19 cellular contexts compared by ENCODE assay signal in the genomic region with DNA sequence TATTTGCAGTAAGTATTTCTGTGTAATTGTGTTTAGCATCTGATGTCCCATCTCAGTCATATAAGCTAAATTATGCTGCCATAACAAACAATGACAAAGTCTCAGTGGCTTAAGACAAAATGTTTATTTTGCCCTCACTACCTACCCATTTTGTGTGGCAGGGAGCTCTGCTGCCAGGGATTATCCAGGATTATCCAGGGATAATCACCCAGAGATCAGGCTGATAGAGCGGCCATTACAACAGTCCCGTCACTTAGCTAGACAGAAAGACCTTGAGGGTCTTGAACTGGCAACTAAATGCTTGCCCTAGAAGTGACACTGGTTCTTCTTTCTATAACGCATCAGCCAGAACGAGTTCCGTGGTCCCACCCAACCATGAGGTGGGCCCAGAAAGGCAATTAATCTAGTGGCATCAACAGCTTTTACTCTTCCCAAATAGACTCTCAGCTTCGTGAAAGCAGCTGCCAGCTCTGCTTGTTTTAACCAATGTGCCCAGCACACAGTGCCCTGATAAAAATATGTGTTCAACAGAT. TPM values are rescaled to one million over a fixed set of nuclear protein-coding genes. Genes with fewer than 3 reads are reported as not detected.
DNase-seq lines count a peak whose midpoint lies in the region; ATAC-seq lines count a peak whose summit lies in the region.
"Had no signal": no experiment of that assay in that cellular context is flagged by ENCODE, and none has a peak within 500 bp of the region (broad histone marks: within the 10 kb centered on the region; RNA-seq: fewer than 3 reads in every experiment).

No MANE protein-coding gene starts in this region.

- CTCF ChIA-PET in activated naive CD4-positive, alpha-beta T cell treated with anti-CD3 and anti-CD28 coated beads, Interleukin-2, amount 10 ng/mL, durations not matched to agents 7 days and 5 days (lab: Charles Lee) = interaction anchor here (2.2 kb wide), 1 partner anchor 11 kb away, joined by 7 read pairs; no protein-coding TSS in a partner anchor
- CTCF ChIA-PET in activated CD4-positive, alpha-beta memory T cell treated with anti-CD3 and anti-CD28 coated beads, Interleukin-2, amount 10 ng/mL, durations not matched to agents 7 days and 5 days (lab: Charles Lee) = interaction anchor here (2.7 kb wide), 2 partner anchors 11 to 36 kb away, joined by 8 to 10 read pairs; no protein-coding TSS in a partner anchor

- DNase-seq in activated naive CD4-positive, alpha-beta T cell treated with anti-CD3 and anti-CD28 coated beads, Interleukin-2, amount 50 U/mL, for 72 hours (ENCODE audit: low spot score in 2 of 2) = no peak
- no peak for DNase-seq in activated naive CD4-positive, alpha-beta T cell treated with anti-CD3 and anti-CD28 coated beads, Interleukin-2, amount 10 ng/mL, durations not matched to agents 7 days and 5 days
- no peak for DNase-seq in activated CD4-positive, alpha-beta memory T cell treated with anti-CD3 and anti-CD28 coated beads, Interleukin-2, amount 10 ng/mL, durations not matched to agents 7 days and 5 days
- DNase-seq in islet precursor cell (peak; percentile 42), UCSD-AML1 (lab: John Stamatoyannopoulos, UW; ENCODE audit: unreplicated experiment) (no peak), NCI-H2196 (lab: John Stamatoyannopoulos, UW; ENCODE audit: unreplicated experiment) (no peak), Right ventricle myocardium inferior (ENCODE audit: missing footprints) (no peak)
- DNase-seq: activated naive CD4-positive, alpha-beta T cell; endodermal cell; hippocampal formation; left colon; NCI-H2081 treated with DMSO at 0.1 percent for 48 hours; NCI-H748 treated with DMSO at 0.1 percent for 48 hours; RPMI8226; stimulated activated naive B cell treated with anti-CD40 and anti-IgM and Interleukin-4, amounts not matched to agents 10 μg/mL and 1 μg/mL and 100 μg/mL, for 72 hours; upper lobe of right lung had no signal

- ATAC-seq in activated naive CD4-positive, alpha-beta T cell treated with anti-CD3 and anti-CD28 coated beads, Interleukin-2, amount 50 U/mL, for 72 hours = no peak
- ATAC-seq in GM19351 (IDR thresholded peaks at IDR 0.05; ENCODE audit: unreplicated experiment) (no peak), Right ventricle myocardium inferior (no peak)
- ATAC-seq: left colon; stimulated activated naive B cell treated with anti-CD40 and anti-IgM and Interleukin-4, amounts not matched to agents 10 μg/mL and 1 μg/mL and 100 μg/mL, for 72 hours; upper lobe of right lung had no signal

- no peak overlapping the region for H3K4me3 Mint-ChIP-seq in activated naive CD4-positive, alpha-beta T cell treated with anti-CD3 and anti-CD28 coated beads, Interleukin-2, amount 10 ng/mL, durations not matched to agents 7 days and 5 days
- H3K4me3 Mint-ChIP-seq in activated CD4-positive, alpha-beta memory T cell treated with anti-CD3 and anti-CD28 coated beads, Interleukin-2, amount 10 ng/mL, durations not matched to agents 7 days and 5 days = no peak overlapping the region
- H3K4me3 Mint-ChIP-seq: endodermal cell; IgD-negative memory B cell; stimulated activated naive B cell treated with anti-CD40 and anti-IgM and Interleukin-4, amounts not matched to agents 10 μg/mL and 1 μg/mL and 100 μg/mL, for 72 hours had no signal

- POLR2A ChIA-PET in activated CD4-positive, alpha-beta memory T cell treated with anti-CD3 and anti-CD28 coated beads, Interleukin-2, amount 10 ng/mL, durations not matched to agents 7 days and 5 days (lab: Charles Lee) = interaction anchor here (0.7 to 4.6 kb wide), 2 partner anchors 12 to 21 kb away, joined by 3 to 40 read pairs; no protein-coding TSS in a partner anchor

- H3K36me3 Mint-ChIP-seq in activated naive CD4-positive, alpha-beta T cell treated with anti-CD3 and anti-CD28 coated beads, Interleukin-2, amount 50 U/mL, for 72 hours = peaks cover 9 to 12% of the 10 kb centered on the region in 2 donors
- peaks cover 58% of the 10 kb centered on the region for H3K36me3 Mint-ChIP-seq in activated naive CD4-positive, alpha-beta T cell treated with anti-CD3 and anti-CD28 coated beads, Interleukin-2, amount 10 ng/mL, durations not matched to agents 7 days and 5 days
- H3K36me3 Mint-ChIP-seq in activated CD4-positive, alpha-beta memory T cell treated with anti-CD3 and anti-CD28 coated beads, Interleukin-2, amount 10 ng/mL, durations not matched to agents 7 days and 5 days (ENCODE audit: low read depth) = peaks cover 57% of the 10 kb centered on the region

- peaks cover 0 to 4% of the 10 kb centered on the region in 2 donors for H3K9me3 Mint-ChIP-seq in activated naive CD4-positive, alpha-beta T cell treated with anti-CD3 and anti-CD28 coated beads, Interleukin-2, amount 50 U/mL, for 72 hours
- H3K9me3 Mint-ChIP-seq in activated naive CD4-positive, alpha-beta T cell treated with anti-CD3 and anti-CD28 coated beads, Interleukin-2, amount 10 ng/mL, durations not matched to agents 7 days and 5 days = no peaks in the 10 kb centered on the region
- no peaks in the 10 kb centered on the region for H3K9me3 Mint-ChIP-seq in activated CD4-positive, alpha-beta memory T cell treated with anti-CD3 and anti-CD28 coated beads, Interleukin-2, amount 10 ng/mL, durations not matched to agents 7 days and 5 days
- H3K9me3 Mint-ChIP-seq: endodermal cell had no signal

- intact Hi-C loops in Right ventricle myocardium inferior (cut with DNase I) = no loop called here

- no peaks in the 10 kb centered on the region for H3K27me3 Mint-ChIP-seq in activated naive CD4-positive, alpha-beta T cell treated with anti-CD3 and anti-CD28 coated beads, Interleukin-2, amount 10 ng/mL, durations not matched to agents 7 days and 5 days
- no peaks in the 10 kb centered on the region for H3K27me3 Mint-ChIP-seq in activated CD4-positive, alpha-beta memory T cell treated with anti-CD3 and anti-CD28 coated beads, Interleukin-2, amount 10 ng/mL, durations not matched to agents 7 days and 5 days
- H3K27me3 Mint-ChIP-seq: IgD-negative memory B cell; progenitor cell of endocrine pancreas; stimulated activated naive B cell treated with anti-CD40 and anti-IgM and Interleukin-4, amounts not matched to agents 10 μg/mL and 1 μg/mL and 100 μg/mL, for 72 hours had no signal

- H3K27ac Mint-ChIP-seq in activated naive CD4-positive, alpha-beta T cell treated with anti-CD3 and anti-CD28 coated beads, Interleukin-2, amount 50 U/mL, for 72 hours = peak overlapping the region; percentile 47 to 85
- H3K27ac Mint-ChIP-seq in activated naive CD4-positive, alpha-beta T cell treated with anti-CD3 and anti-CD28 coated beads, Interleukin-2, amount 10 ng/mL, durations not matched to agents 7 days and 5 days = no peak overlapping the region
- H3K27ac Mint-ChIP-seq in activated CD4-positive, alpha-beta memory T cell treated with anti-CD3 and anti-CD28 coated beads, Interleukin-2, amount 10 ng/mL, durations not matched to agents 7 days and 5 days = peak overlapping the region; percentile 18
- H3K27ac Mint-ChIP-seq: endodermal cell, progenitor cell of endocrine pancreas had no signal

- peaks cover 43% of the 10 kb centered on the region for H3K4me1 Mint-ChIP-seq in activated naive CD4-positive, alpha-beta T cell treated with anti-CD3 and anti-CD28 coated beads, Interleukin-2, amount 10 ng/mL, durations not matched to agents 7 days and 5 days
- peaks cover 31% of the 10 kb centered on the region for H3K4me1 Mint-ChIP-seq in activated CD4-positive, alpha-beta memory T cell treated with anti-CD3 and anti-CD28 coated beads, Interleukin-2, amount 10 ng/mL, durations not matched to agents 7 days and 5 days

RNA-seq across cellular contexts. Expression of gene CCDC69, which starts 22.9 kb away (rescaled TPM):
- total RNA-seq in activated naive CD4-positive, alpha-beta T cell treated with anti-CD3 and anti-CD28 coated beads, Interleukin-2, amount 50 U/mL, for 72 hours = 10 to 100 TPM; 21.0 to 23.8 TPM
- 10 to 100 TPM; 62.6 to 64.2 TPM for total RNA-seq in activated CD4-positive, alpha-beta memory T cell treated with anti-CD3 and anti-CD28 coated beads, Interleukin-2, amount 10 ng/mL, durations not matched to agents 7 days and 5 days
- 181 TPM for total RNA-seq in Right ventricle myocardium inferior

RNA-seq across cellular contexts. Expression of gene ANXA6, which starts 43.4 kb away (rescaled TPM):
- 100 to 1,000 TPM; 282 to 356 TPM for total RNA-seq in activated naive CD4-positive, alpha-beta T cell treated with anti-CD3 and anti-CD28 coated beads, Interleukin-2, amount 50 U/mL, for 72 hours
- total RNA-seq in activated CD4-positive, alpha-beta memory T cell treated with anti-CD3 and anti-CD28 coated beads, Interleukin-2, amount 10 ng/mL, durations not matched to agents 7 days and 5 days = 100 to 1,000 TPM; 603 to 606 TPM
- total RNA-seq in Right ventricle myocardium inferior = 222 TPM

RNA-seq across cellular contexts. Expression of gene GM2A, which starts 52.0 kb away (rescaled TPM):
- total RNA-seq in activated naive CD4-positive, alpha-beta T cell treated with anti-CD3 and anti-CD28 coated beads, Interleukin-2, amount 50 U/mL, for 72 hours = 10 to 100 TPM; 36.8 to 85.2 TPM
- total RNA-seq in activated CD4-positive, alpha-beta memory T cell treated with anti-CD3 and anti-CD28 coated beads, Interleukin-2, amount 10 ng/mL, durations not matched to agents 7 days and 5 days = 10 to 100 TPM; 22.4 to 24.5 TPM
- total RNA-seq in Right ventricle myocardium inferior = 28.4 TPM
